30 cellular contexts compared by ENCODE assay signal in genomic region chr1:234696986-234697385, GRCh38.
DNase-seq lines count a peak whose midpoint lies in the region; FAIRE-seq and TF ChIP-seq lines count a peak whose summit lies in the region.
"Had no signal": no experiment of that assay in that cellular context is flagged by ENCODE, and none has a peak within 500 bp of the region (broad histone marks: within the 10 kb centered on the region; RNA-seq: fewer than 3 reads in every experiment).

No MANE protein-coding gene starts in this region.

- FAIRE-seq in GM18507 (lab: Jason Lieb, UNC) = peak; percentile 58
- FAIRE-seq: D721Med, RCC 7860 had no signal

- DNase-seq in AG08395 (ENCODE audit: low spot score) = peak; percentile 30
- no peak for DNase-seq in GM18507 (ENCODE audit: extremely low spot score, insufficient read length, low read depth)
- DNase-seq in astrocyte of the hippocampus (ENCODE audit: low read depth, low spot score) = peak; percentile 65
- DNase-seq in fibroblast of villous mesenchyme (ENCODE audit: low read depth) = peak; percentile 71
- DNase-seq in D341Med (ENCODE audit: low spot score) = no peak
- DNase-seq in WERI-Rb-1 = no peak
- no peak for DNase-seq in stimulated activated CD4-positive, alpha-beta T cell treated with anti-CD3 and anti-CD28 coated beads, Interleukin-2, amount 100 ng/mL, for 48 hours
- DNase-seq in stimulated activated CD4-positive, alpha-beta T cell treated with anti-CD3 and anti-CD28 coated beads, Interleukin-4, amount 100 ng/mL, for 24 hours = no peak
- DNase-seq: 8988T; activated CD4-positive, alpha-beta memory T cell treated with anti-CD3 and anti-CD28 coated beads, Interleukin-2, amount 10 ng/mL, durations not matched to agents 7 days and 5 days; activated CD4-positive, alpha-beta T cell treated with anti-CD3 and anti-CD28 coated beads for 1 hour; activated CD8-positive, alpha-beta memory T cell treated with anti-CD3 and anti-CD28 coated beads, Interleukin-2, amount 50 U/mL, for 4 hours; activated naive CD4-positive, alpha-beta T cell treated with anti-CD3 and anti-CD28 coated beads for 36 hours; amygdala; caudate nucleus; CD4-positive, alpha-beta T cell; DND-41; erythroblast; NCI-H1436 treated with DMSO at 0.1 percent for 48 hours; NCI-H2107; NCI-H345; nephron progenitor cell; SHP77 treated with DMSO at 0.1 percent for 48 hours; stimulated activated CD4-positive, alpha-beta T cell treated with anti-CD3 and anti-CD28 coated beads, Interleukin-15, amount 100 ng/mL, for 24 hours; stimulated activated naive CD4-positive, alpha-beta T cell had no signal

- no peak overlapping the region for H3K27ac ChIP-seq in WERI-Rb-1
- H3K27ac ChIP-seq: gastroesophageal sphincter had no signal

- H3K27me3 ChIP-seq in WERI-Rb-1 (ENCODE audit: insufficient read depth, low read depth, severe bottlenecking) = no peaks in the 10 kb centered on the region
- H3K27me3 ChIP-seq: gastroesophageal sphincter had no signal

- no peak for TF ChIP-seq CTCF in fibroblast of villous mesenchyme (IDR thresholded peaks at IDR 0.05; ENCODE audit: insufficient read depth, low read depth, low read length)
- no peak for TF ChIP-seq CTCF in WERI-Rb-1 (IDR thresholded peaks at IDR 0.05; ENCODE audit: low read depth, low read length)

- no peaks in the 10 kb centered on the region for H3K36me3 ChIP-seq in WERI-Rb-1
- H3K36me3 ChIP-seq: gastroesophageal sphincter, HAP-1 had no signal

- H3K4me3 ChIP-seq in fibroblast of villous mesenchyme (ENCODE audit: low read depth, low read length) = no peak overlapping the region
- no peak overlapping the region for H3K4me3 ChIP-seq in WERI-Rb-1 (ENCODE audit: low read depth, low read length)
- H3K4me3 ChIP-seq: gastroesophageal sphincter, HAP-1, lung had no signal

- H3K9me3 ChIP-seq in WERI-Rb-1 (ENCODE audit: severe bottlenecking) = peaks cover 4% of the 10 kb centered on the region
- H3K9me3 ChIP-seq: gastroesophageal sphincter, HAP-1 had no signal

Comparison
In these comparisons a context has a peak if more than half of its experiments do, and no peak if none do; other contexts are left out.
1. DNase-seq: peak in AG08395 (single experiment), astrocyte of the hippocampus (single experiment) and fibroblast of villous mesenchyme (single experiment); none in GM18507 (single experiment), D341Med (single experiment), WERI-Rb-1 (single experiment), stimulated activated CD4-positive, alpha-beta T cell treated with anti-CD3 and anti-CD28 coated beads, Interleukin-2, amount 100 ng/mL, for 48 hours (0 of 2) and stimulated activated CD4-positive, alpha-beta T cell treated with anti-CD3 and anti-CD28 coated beads, Interleukin-4, amount 100 ng/mL, for 24 hours (single experiment).